9 cellular contexts compared by ENCODE assay signal in genomic region chr3:188954590-188955208, GRCh38.
DNase-seq lines count a peak whose midpoint lies in the region; ATAC-seq and TF ChIP-seq lines count a peak whose summit lies in the region.
"Had no signal": no experiment of that assay in that cellular context is flagged by ENCODE, and none has a peak within 500 bp of the region (broad histone marks: within the 10 kb centered on the region; RNA-seq: fewer than 3 reads in every experiment).

No MANE protein-coding gene starts in this region.

- peaks cover 9% of the 10 kb centered on the region for H3K4me1 Mint-ChIP-seq in activated T-helper 17 cell treated with anti-CD3 and anti-CD28 coated beads, Interleukin-2, amount 50 U/mL, for 72 hours

- H3K4me1 ChIP-seq in foreskin keratinocyte = peaks cover 9% of the 10 kb centered on the region
- H3K4me1 ChIP-seq in osteoblast (ENCODE audit: insufficient read depth, low read length) = peaks cover 10% of the 10 kb centered on the region
- peaks cover 18 to 28% of the 10 kb centered on the region in 2 donors for H3K4me1 ChIP-seq in thoracic aorta (ENCODE audit: control insufficient read depth in 1 of 2, low read depth in 2 of 2)

- H3K9me3 ChIP-seq in osteoblast (ENCODE audit: low read depth, low read length) = no peaks in the 10 kb centered on the region
- H3K9me3 ChIP-seq in thoracic aorta = no peaks in the 10 kb centered on the region
- H3K9me3 ChIP-seq: BLaER1 treated with 17β-estradiol and CSF1 and Interleukin-3, amounts not matched to agents 10 nM and 100 nM had no signal

- no peak overlapping the region for H2AFZ ChIP-seq in osteoblast (ENCODE audit: low read length)

- H3K27ac Mint-ChIP-seq in activated T-helper 17 cell treated with anti-CD3 and anti-CD28 coated beads, Interleukin-2, amount 50 U/mL, for 72 hours = no peak overlapping the region

- H3K36me3 Mint-ChIP-seq in activated T-helper 17 cell treated with anti-CD3 and anti-CD28 coated beads, Interleukin-2, amount 50 U/mL, for 72 hours (ENCODE audit: low read depth) = no peaks in the 10 kb centered on the region

- no peaks in the 10 kb centered on the region for H3K79me2 ChIP-seq in osteoblast (ENCODE audit: insufficient read depth, low read length)

- no peak overlapping the region for H3K4me3 Mint-ChIP-seq in activated T-helper 17 cell treated with anti-CD3 and anti-CD28 coated beads, Interleukin-2, amount 50 U/mL, for 72 hours

- no peak overlapping the region for H3K4me2 ChIP-seq in osteoblast (ENCODE audit: insufficient read depth, low read length)

- H3K4me3 ChIP-seq in osteoblast (ENCODE audit: insufficient read depth, low read length) (no peak overlapping the region), thoracic aorta (no peak overlapping the region)
- H3K4me3 ChIP-seq: BLaER1 treated with 17β-estradiol and CSF1 and Interleukin-3, amounts not matched to agents 10 nM and 100 nM had no signal

- TF ChIP-seq CTCF in foreskin keratinocyte (conservative IDR thresholded peaks at IDR 0.05) (peak; percentile 97), osteoblast (IDR thresholded peaks at IDR 0.05; ENCODE audit: extremely low read depth, low read depth, low read length) (peak; percentile 99), thoracic aorta (IDR thresholded peaks at IDR 0.05) (peak; percentile 90)

- H3K9me3 Mint-ChIP-seq in activated T-helper 17 cell treated with anti-CD3 and anti-CD28 coated beads, Interleukin-2, amount 50 U/mL, for 72 hours = no peaks in the 10 kb centered on the region

- peak; percentile 82 for DNase-seq in NCI-H1436 (lab: John Stamatoyannopoulos, UW)
- no peak for DNase-seq in NCI-H1436 treated with DMSO at 0.1 percent for 48 hours (lab: John Stamatoyannopoulos, UW)
- peak; percentile 75 for DNase-seq in LoVo (ENCODE audit: low spot score)
- DNase-seq in RPMI8226 = peak; percentile 68
- peak in 1 of 2 donors; percentile 60 for DNase-seq in foreskin keratinocyte
- peak; percentile 55 for DNase-seq in osteoblast (ENCODE audit: insufficient read length, low spot score, missing footprints)
- DNase-seq in thoracic aorta (ENCODE audit: low spot score) = peak; percentile 64

- H4K20me1 ChIP-seq in osteoblast (ENCODE audit: insufficient read depth, low read length) = no peaks in the 10 kb centered on the region
- H4K20me1 ChIP-seq: BLaER1 treated with 17β-estradiol and CSF1 and Interleukin-3, amounts not matched to agents 10 nM and 100 nM had no signal

- H3K36me3 ChIP-seq in osteoblast (ENCODE audit: insufficient read depth, low read length) = no peaks in the 10 kb centered on the region
- no peaks in the 10 kb centered on the region for H3K36me3 ChIP-seq in thoracic aorta
- H3K36me3 ChIP-seq: BLaER1 treated with 17β-estradiol and CSF1 and Interleukin-3, amounts not matched to agents 10 nM and 100 nM had no signal

- H3K27ac ChIP-seq in foreskin keratinocyte (no peak overlapping the region), osteoblast (ENCODE audit: low read depth, low read length) (no peak overlapping the region), thoracic aorta (no peak overlapping the region)

- H3K27me3 Mint-ChIP-seq in activated T-helper 17 cell treated with anti-CD3 and anti-CD28 coated beads, Interleukin-2, amount 50 U/mL, for 72 hours = no peaks in the 10 kb centered on the region

- peak; percentile 80 for ATAC-seq in activated T-helper 17 cell treated with anti-CD3 and anti-CD28 coated beads, Interleukin-2, amount 50 U/mL, for 72 hours (replicated peaks)
- ATAC-seq in foreskin keratinocyte (peak; percentile 71), thoracic aorta (ENCODE audit: insufficient number of reproducible peaks, low FRiP score, low read depth) (peak; percentile 38)

- H3K27me3 ChIP-seq in foreskin keratinocyte (no peaks in the 10 kb centered on the region), osteoblast (ENCODE audit: insufficient read depth, low read length) (no peaks in the 10 kb centered on the region), thoracic aorta (replicated peaks; ENCODE audit: insufficient read depth) (no peaks in the 10 kb centered on the region)
- H3K27me3 ChIP-seq: BLaER1 treated with 17β-estradiol and CSF1 and Interleukin-3, amounts not matched to agents 10 nM and 100 nM had no signal
